Comparison of ENCODE assay signal across 11 cellular contexts in the genomic region with DNA sequence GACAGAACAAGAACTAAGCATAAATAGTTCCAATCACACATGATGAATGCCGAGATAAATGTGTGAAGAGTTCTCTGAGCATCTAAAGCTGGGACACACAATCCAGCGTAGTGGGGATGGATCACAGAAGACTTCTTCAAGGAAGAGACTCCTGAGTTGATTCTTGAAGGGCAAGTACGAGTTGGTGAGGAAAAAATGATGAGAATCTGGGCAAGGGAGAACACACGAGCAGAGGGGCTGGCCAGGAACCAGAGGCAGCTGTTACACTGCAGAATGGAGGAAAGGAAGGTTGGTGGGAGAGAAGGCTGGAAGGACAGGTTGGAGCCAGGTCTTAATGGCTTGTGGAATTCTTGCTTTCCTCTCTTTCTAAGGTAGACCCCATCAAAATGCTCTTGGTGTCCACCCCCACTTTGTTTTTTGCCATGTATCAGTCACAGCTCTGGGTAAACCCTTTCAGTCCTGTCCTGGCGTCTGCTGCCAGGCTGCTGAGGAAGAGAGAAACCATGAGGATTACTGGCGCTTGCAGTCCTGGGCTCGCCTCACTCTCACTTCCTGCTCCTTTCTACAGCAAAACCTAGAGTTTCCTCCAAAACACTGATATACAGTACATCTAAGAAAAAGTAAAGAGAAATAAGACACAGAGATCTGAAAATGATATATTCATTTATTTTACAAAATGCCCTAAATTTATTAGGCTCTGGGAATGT.
A peak's percentile ranks its signal among the peaks of the same experiment; 100 is the strongest.
DNase-seq lines count a peak whose midpoint lies in the region; ATAC-seq lines count a peak whose summit lies in the region.
"Had no signal": no experiment of that assay in that cellular context is flagged by ENCODE, and none has a peak within 500 bp of the region (broad histone marks: within the 10 kb centered on the region; RNA-seq: fewer than 3 reads in every experiment).

No MANE protein-coding gene starts in this region.

- no peak for DNase-seq in central memory CD8-positive, alpha-beta T cell (ENCODE audit: low spot score in 2 of 2)
- no peak for DNase-seq in NK-92 (lab: John Stamatoyannopoulos, UW; ENCODE audit: unreplicated experiment)
- no peak for DNase-seq in NCI-H187 (lab: John Stamatoyannopoulos, UW)
- no peak for DNase-seq in cerebellar cortex (ENCODE audit: low spot score)
- no peak for DNase-seq in HPDE6-E6E7 (ENCODE audit: extremely low spot score)
- DNase-seq: activated CD4-positive, alpha-beta T cell treated with anti-CD3 and anti-CD28 coated beads for 48 hours; CD8-positive, alpha-beta memory T cell; nucleus accumbens had no signal

- H3K27me3 Mint-ChIP-seq in central memory CD8-positive, alpha-beta T cell, result no peaks in the 10 kb centered on the region
- H3K27me3 Mint-ChIP-seq: CD8-positive, alpha-beta memory T cell had no signal

- H3K9me3 Mint-ChIP-seq in central memory CD8-positive, alpha-beta T cell, result no peaks in the 10 kb centered on the region
- H3K9me3 Mint-ChIP-seq: CD8-positive, alpha-beta memory T cell had no signal

- H3K4me3 Mint-ChIP-seq in central memory CD8-positive, alpha-beta T cell, result no peak overlapping the region
- H3K4me3 Mint-ChIP-seq: CD8-positive, alpha-beta memory T cell had no signal

- no peaks in the 10 kb centered on the region for H3K4me1 Mint-ChIP-seq in central memory CD8-positive, alpha-beta T cell

- peaks cover 10% of the 10 kb centered on the region for H3K36me3 Mint-ChIP-seq in central memory CD8-positive, alpha-beta T cell (ENCODE audit: insufficient read depth)

- ATAC-seq in GM18520 (IDR thresholded peaks at IDR 0.05; ENCODE audit: unreplicated experiment) (peak; percentile 59), GM21447 (IDR thresholded peaks at IDR 0.05; ENCODE audit: unreplicated experiment) (peak; percentile 94), HG03095 (IDR thresholded peaks at IDR 0.05; ENCODE audit: unreplicated experiment) (peak; percentile 93)
- no peak for ATAC-seq in central memory CD8-positive, alpha-beta T cell (replicated peaks; ENCODE audit: extremely low read depth, poor library complexity, severe bottlenecking)

- peak overlapping the region; percentile 33 for H3K27ac Mint-ChIP-seq in central memory CD8-positive, alpha-beta T cell (ENCODE audit: low read depth)
